23 cellular contexts compared by ENCODE assay signal in genomic region chr22:30582051-30582450, GRCh38. TPM values are rescaled to one million over a fixed set of nuclear protein-coding genes. Genes with fewer than 3 reads are reported as not detected.
"Had no signal": no experiment of that assay in that cellular context is flagged by ENCODE, and none has a peak within 500 bp of the region (broad histone marks: within the 10 kb centered on the region; RNA-seq: fewer than 3 reads in every experiment).

No MANE protein-coding gene starts in this region.

- H3K9ac ChIP-seq: neural progenitor cell had no signal

- H3K4me3 ChIP-seq: body of pancreas, esophagus squamous epithelium, lower lobe of right lung, neural progenitor cell, prostate gland, uterus had no signal

- H3K27me3 ChIP-seq: body of pancreas, esophagus squamous epithelium, neural progenitor cell, uterus had no signal

- H3K27ac ChIP-seq: body of pancreas, lower lobe of right lung, prostate gland, uterus had no signal

- H3K4me2 ChIP-seq: neural progenitor cell had no signal

- H3K36me3 ChIP-seq: neural progenitor cell, uterus had no signal

- DNase-seq: activated CD4-positive, alpha-beta memory T cell treated with anti-CD3 and anti-CD28 coated beads, Interleukin-2, amount 10 ng/mL, durations not matched to agents 7 days and 5 days; activated CD4-positive, alpha-beta T cell treated with anti-CD3 and anti-CD28 coated beads, Interleukin-2, amount 10 ng/mL, durations not matched to agents 24 days and 14 days; activated effector memory CD4-positive, alpha-beta T cell treated with Interleukin-2 at 50 U/mL for 16 hours; activated naive CD4-positive, alpha-beta T cell treated with anti-CD3 and anti-CD28 coated beads, Interleukin-2, amount 50 U/mL, for 16 hours; activated naive CD8-positive, alpha-beta T cell treated with anti-CD3 and anti-CD28 coated beads, Interleukin-2, amount 50 U/mL, for 24 hours; activated T-cell treated with anti-CD3 and anti-CD28 coated beads, Interleukin-2, amount 50 U/mL, for 72 hours; body of pancreas; effector memory CD8-positive, alpha-beta T cell; esophagus squamous epithelium; kidney; lower lobe of right lung; naive thymus-derived CD4-positive, alpha-beta T cell; stimulated activated CD4-positive, alpha-beta T cell treated with anti-CD3 and anti-CD28 coated beads, Interleukin-12 subunit alpha, Interleukin-12 subunit beta, amount 100 ng/mL, for 4 hours; SW 1271; T-helper 17 cell; trophoblast cell; uterus had no signal

- H2AFZ ChIP-seq: neural progenitor cell had no signal

- H3K9me3 ChIP-seq: body of pancreas, esophagus squamous epithelium, lower lobe of right lung, prostate gland, uterus had no signal

- H3K4me1 ChIP-seq: body of pancreas, esophagus squamous epithelium, lower lobe of right lung, neural progenitor cell, prostate gland, uterus had no signal

RNA-seq across cellular contexts. Expression of gene GAL3ST1, which starts 7.6 kb away (rescaled TPM):
- total RNA-seq: activated CD4-positive, alpha-beta memory T cell treated with anti-CD3 and anti-CD28 coated beads, Interleukin-2, amount 10 ng/mL, durations not matched to agents 7 days and 5 days; activated CD4-positive, alpha-beta T cell treated with anti-CD3 and anti-CD28 coated beads, Interleukin-2, amount 10 ng/mL, durations not matched to agents 24 days and 14 days; dermis microvascular lymphatic vessel endothelial cell; fibroblast of villous mesenchyme; mesenteric fat pad; T-helper 17 cell had no signal

RNA-seq across cellular contexts. Expression of gene SEC14L6, which starts 35.5 kb away (rescaled TPM):
- total RNA-seq: activated CD4-positive, alpha-beta memory T cell treated with anti-CD3 and anti-CD28 coated beads, Interleukin-2, amount 10 ng/mL, durations not matched to agents 7 days and 5 days; activated CD4-positive, alpha-beta T cell treated with anti-CD3 and anti-CD28 coated beads, Interleukin-2, amount 10 ng/mL, durations not matched to agents 24 days and 14 days; activated T-cell treated with anti-CD3 and anti-CD28 coated beads, Interleukin-2, amount 50 U/mL, for 72 hours; fibroblast of villous mesenchyme; mesenteric fat pad; naive thymus-derived CD4-positive, alpha-beta T cell; skeletal muscle tissue; T-helper 17 cell had no signal
- polyA plus RNA-seq: naive thymus-derived CD4-positive, alpha-beta T cell had no signal
